In genomic region chr9:131434673-131435072, GRCh38 we compare ENCODE assay signal across 20 cellular contexts. TPM values are rescaled to one million over a fixed set of nuclear protein-coding genes. Genes with fewer than 3 reads are reported as not detected.
DNase-seq lines count a peak whose midpoint lies in the region; ATAC-seq, FAIRE-seq and TF ChIP-seq lines count a peak whose summit lies in the region.
"Had no signal": no experiment of that assay in that cellular context is flagged by ENCODE, and none has a peak within 500 bp of the region (broad histone marks: within the 10 kb centered on the region; RNA-seq: fewer than 3 reads in every experiment).

No MANE protein-coding gene starts in this region.

- H3K4me2 ChIP-seq in GM23248 (ENCODE audit: unreplicated experiment) (no peak overlapping the region), astrocyte (ENCODE audit: low read length) (no peak overlapping the region)
- H3K4me2 ChIP-seq: KMS-11 had no signal

- H4K20me1 ChIP-seq in GM23248 (ENCODE audit: insufficient read depth), result peaks cover 22% of the 10 kb centered on the region; the same call in 1 of the 2 replicates
- H4K20me1 ChIP-seq in astrocyte (ENCODE audit: insufficient read depth, low read length), result peaks cover 91% of the 10 kb centered on the region

- H3K36me3 Mint-ChIP-seq in activated CD8-positive, alpha-beta T cell treated with anti-CD3 and anti-CD28 coated beads, Interleukin-2, amount 10 ng/mL, durations not matched to agents 7 days and 5 days (ENCODE audit: low read depth), result peaks cover 71% of the 10 kb centered on the region
- peaks cover 49% of the 10 kb centered on the region for H3K36me3 Mint-ChIP-seq in activated CD8-positive, alpha-beta T cell treated with anti-CD3 and anti-CD28 coated beads for 36 hours (ENCODE audit: low read depth)
- H3K36me3 Mint-ChIP-seq in astrocyte (ENCODE audit: low read depth, unreplicated experiment) (peaks cover 16% of the 10 kb centered on the region), mesothelial cell of epicardium (peaks cover 40% of the 10 kb centered on the region)

- ATAC-seq in activated CD8-positive, alpha-beta T cell treated with anti-CD3 and anti-CD28 coated beads, Interleukin-2, amount 10 ng/mL, durations not matched to agents 7 days and 5 days, result no peak
- no peak for ATAC-seq in activated CD8-positive, alpha-beta T cell treated with anti-CD3 and anti-CD28 coated beads for 36 hours
- no peak for ATAC-seq in GM21381 (IDR thresholded peaks at IDR 0.05; ENCODE audit: unreplicated experiment)

- H3K9me2 ChIP-seq in GM23248 (ENCODE audit: insufficient read depth), result no peaks in the 10 kb centered on the region

- H3K27ac ChIP-seq in GM23248 (peak overlapping the region; percentile 82), astrocyte (ENCODE audit: low read depth, low read length) (no peak overlapping the region)
- H3K27ac ChIP-seq: C4-2B, KMS-11 had no signal

- H3K79me2 ChIP-seq in GM23248 (ENCODE audit: insufficient read depth) (peaks cover 100% of the 10 kb centered on the region), astrocyte (ENCODE audit: insufficient read depth, low read length) (peaks cover 98% of the 10 kb centered on the region)

- H2AFZ ChIP-seq in GM23248 (no peak overlapping the region), astrocyte (ENCODE audit: low read depth, low read length) (no peak overlapping the region)

- H3K27ac Mint-ChIP-seq in activated CD8-positive, alpha-beta T cell treated with anti-CD3 and anti-CD28 coated beads, Interleukin-2, amount 10 ng/mL, durations not matched to agents 7 days and 5 days, result peak overlapping the region; percentile 65
- no peak overlapping the region for H3K27ac Mint-ChIP-seq in activated CD8-positive, alpha-beta T cell treated with anti-CD3 and anti-CD28 coated beads for 36 hours
- H3K27ac Mint-ChIP-seq in astrocyte (ENCODE audit: unreplicated experiment) (peak overlapping the region; percentile 78), mesothelial cell of epicardium (peak overlapping the region; percentile 28)

- H3K27me3 ChIP-seq in GM23248 (replicated peaks; ENCODE audit: insufficient read depth) (no peaks in the 10 kb centered on the region), astrocyte (ENCODE audit: insufficient read depth, low read length) (no peaks in the 10 kb centered on the region)

- WGBS in GM23248 (ENCODE audit: low coverage in 1 of 2, low lambda C conversion rate in 2 of 2, missing lambda C conversion rate in 2 of 2), 2 experiments, result 77 to 81% methylated on average over 7 of the region's 7 CpGs

- no peak overlapping the region for H3K9ac ChIP-seq in GM23248
- no peak overlapping the region for H3K9ac ChIP-seq in astrocyte (ENCODE audit: low read length)
- H3K9ac ChIP-seq: KMS-11 had no signal

- no peak for FAIRE-seq in astrocyte (lab: Jason Lieb, UNC)
- FAIRE-seq: A204.1, GM18507, H1 had no signal

- H3K9me3 ChIP-seq in GM23248 (ENCODE audit: low read depth) (no peaks in the 10 kb centered on the region), astrocyte (ENCODE audit: insufficient read depth, low read depth, low read length) (no peaks in the 10 kb centered on the region)
- H3K9me3 ChIP-seq: Caco-2 had no signal

- no peaks in the 10 kb centered on the region for H3K9me3 Mint-ChIP-seq in activated CD8-positive, alpha-beta T cell treated with anti-CD3 and anti-CD28 coated beads, Interleukin-2, amount 10 ng/mL, durations not matched to agents 7 days and 5 days (ENCODE audit: insufficient read depth)
- H3K9me3 Mint-ChIP-seq in activated CD8-positive, alpha-beta T cell treated with anti-CD3 and anti-CD28 coated beads for 36 hours, result no peaks in the 10 kb centered on the region
- H3K9me3 Mint-ChIP-seq in astrocyte (ENCODE audit: unreplicated experiment) (no peaks in the 10 kb centered on the region), mesothelial cell of epicardium (no peaks in the 10 kb centered on the region)

- in situ Hi-C loops in GM23248 (cut with MboI), result no loop called here

- intact Hi-C loops in activated CD8-positive, alpha-beta T cell treated with anti-CD3 and anti-CD28 coated beads for 36 hours (cut with micrococcal nuclease), result no loop called here

- TF ChIP-seq CTCF in activated CD8-positive, alpha-beta T cell treated with anti-CD3 and anti-CD28 coated beads for 36 hours (IDR thresholded peaks at IDR 0.05), result no peak
- TF ChIP-seq CTCF in astrocyte (IDR thresholded peaks at IDR 0.05; ENCODE audit: insufficient read depth, low read depth, low read length) (no peak), mesothelial cell of epicardium (IDR thresholded peaks at IDR 0.05; ENCODE audit: unreplicated experiment) (no peak)

- CTCF ChIA-PET in activated CD8-positive, alpha-beta T cell treated with anti-CD3 and anti-CD28 coated beads, Interleukin-2, amount 10 ng/mL, durations not matched to agents 7 days and 5 days (lab: Charles Lee), result no interaction called here
- CTCF ChIA-PET in activated CD8-positive, alpha-beta T cell treated with anti-CD3 and anti-CD28 coated beads for 36 hours (lab: Charles Lee), result interaction anchor here (1.0 kb wide), 1 partner anchor 17 kb away, joined by 3 read pairs; no protein-coding TSS in a partner anchor

- POLR2A ChIA-PET in activated CD8-positive, alpha-beta T cell treated with anti-CD3 and anti-CD28 coated beads, Interleukin-2, amount 10 ng/mL, durations not matched to agents 7 days and 5 days (lab: Charles Lee), result interaction anchor here (0.6 kb wide), 1 partner anchor 340 kb away, joined by 3 read pairs; no protein-coding TSS in a partner anchor
- POLR2A ChIA-PET in activated CD8-positive, alpha-beta T cell treated with anti-CD3 and anti-CD28 coated beads for 36 hours (lab: Charles Lee), result interaction anchor here (1.6 kb wide), 1 partner anchor 16 kb away, joined by 4 read pairs; no protein-coding TSS in a partner anchor

- no peak overlapping the region for H3K4me3 Mint-ChIP-seq in activated CD8-positive, alpha-beta T cell treated with anti-CD3 and anti-CD28 coated beads, Interleukin-2, amount 10 ng/mL, durations not matched to agents 7 days and 5 days
- no peak overlapping the region for H3K4me3 Mint-ChIP-seq in activated CD8-positive, alpha-beta T cell treated with anti-CD3 and anti-CD28 coated beads for 36 hours
- H3K4me3 Mint-ChIP-seq in astrocyte (ENCODE audit: unreplicated experiment) (no peak overlapping the region), mesothelial cell of epicardium (no peak overlapping the region)

- no peak for DNase-seq in activated CD8-positive, alpha-beta T cell treated with anti-CD3 and anti-CD28 coated beads, Interleukin-2, amount 10 ng/mL, durations not matched to agents 7 days and 5 days
- no peak for DNase-seq in activated CD8-positive, alpha-beta T cell treated with anti-CD3 and anti-CD28 coated beads for 36 hours
- no peak for DNase-seq in GM23248
- no peak for DNase-seq in astrocyte (ENCODE audit: low read depth)
- no peak for DNase-seq in mesothelial cell of epicardium (ENCODE audit: low spot score in 2 of 2, unreplicated experiment in 2 of 2)
- DNase-seq in DMS53 treated with DMSO at 0.1 percent for 48 hours (lab: John Stamatoyannopoulos, UW; ENCODE audit: unreplicated experiment), result no peak
- DNase-seq in NCI-H2227 treated with DMSO at 0.1 percent for 48 hours (lab: John Stamatoyannopoulos, UW), result no peak
- DNase-seq: NCI-H1092, NCI-H1694 treated with DMSO at 0.1 percent for 48 hours, NCI-H2171, NCI-H510A, NCI-H82, SHP77 treated with DMSO at 0.1 percent for 48 hours had no signal

- peaks cover 41% of the 10 kb centered on the region for H3F3A ChIP-seq in GM23248 (ENCODE audit: insufficient read depth)

- H3K36me3 ChIP-seq in GM23248 (ENCODE audit: low read depth) (peaks cover 44% of the 10 kb centered on the region), astrocyte (ENCODE audit: insufficient read depth, low read length) (peaks cover 61% of the 10 kb centered on the region)

- H3K4me3 ChIP-seq in GM23248 (no peak overlapping the region), astrocyte (ENCODE audit: insufficient read depth, low read depth, low read length) (no peak overlapping the region)

- no peaks in the 10 kb centered on the region for H3K27me3 Mint-ChIP-seq in activated CD8-positive, alpha-beta T cell treated with anti-CD3 and anti-CD28 coated beads, Interleukin-2, amount 10 ng/mL, durations not matched to agents 7 days and 5 days (ENCODE audit: low read depth)
- no peaks in the 10 kb centered on the region for H3K27me3 Mint-ChIP-seq in activated CD8-positive, alpha-beta T cell treated with anti-CD3 and anti-CD28 coated beads for 36 hours
- H3K27me3 Mint-ChIP-seq in astrocyte (ENCODE audit: low read depth, unreplicated experiment) (no peaks in the 10 kb centered on the region), mesothelial cell of epicardium (ENCODE audit: low read depth) (no peaks in the 10 kb centered on the region)

- H3K4me1 Mint-ChIP-seq in activated CD8-positive, alpha-beta T cell treated with anti-CD3 and anti-CD28 coated beads, Interleukin-2, amount 10 ng/mL, durations not matched to agents 7 days and 5 days (ENCODE audit: low read depth), result peaks cover 33% of the 10 kb centered on the region
- H3K4me1 Mint-ChIP-seq in activated CD8-positive, alpha-beta T cell treated with anti-CD3 and anti-CD28 coated beads for 36 hours (ENCODE audit: low read depth), result peaks cover 25% of the 10 kb centered on the region
- peaks cover 73% of the 10 kb centered on the region for H3K4me1 Mint-ChIP-seq in astrocyte (ENCODE audit: low read depth, unreplicated experiment)
- peaks cover 5% of the 10 kb centered on the region for H3K4me1 Mint-ChIP-seq in mesothelial cell of epicardium

- peaks cover 25% of the 10 kb centered on the region for H3K4me1 ChIP-seq in GM23248 (ENCODE audit: insufficient read depth)
- H3K4me1 ChIP-seq in astrocyte (ENCODE audit: insufficient read depth, low read length), result peaks cover 25% of the 10 kb centered on the region
- H3K4me1 ChIP-seq: Caco-2 had no signal

RNA-seq across cellular contexts. Expression of gene PRRC2B, which starts 40.8 kb away (rescaled TPM):
- total RNA-seq in activated CD8-positive, alpha-beta T cell treated with anti-CD3 and anti-CD28 coated beads, Interleukin-2, amount 10 ng/mL, durations not matched to agents 7 days and 5 days, result 100 to 1,000 TPM; 215 to 216 TPM
- total RNA-seq in activated CD8-positive, alpha-beta T cell treated with anti-CD3 and anti-CD28 coated beads for 36 hours, result 100 to 1,000 TPM; 134 to 141 TPM
- total RNA-seq in GM23248 (2014; rRNA removed; shearing (Covaris generic)), result 53.7 and 68.3 TPM in 2 replicates
- polyA plus RNA-seq in GM23248 (2016; fragmentation: Nextera tagmentation; extraction: Ambion mirVana), result 25.2 and 30.9 TPM in 2 replicates
- 260 and 292 TPM in 2 replicates for total RNA-seq in astrocyte
- total RNA-seq in mesothelial cell of epicardium, result 495 to 505 TPM (median 497 TPM) in 3 replicates
